ENCODE assay signal across 1 cellular context in genomic region chr20:41476013-41476441, GRCh38.
TF ChIP-seq lines count a peak whose summit lies in the region.

No MANE protein-coding gene starts in this region.

TF ChIP-seq in WTC11, 78 proteins besides CTCF, POLR2A, EP300 and RAD21 (continued from another document):
- TF ChIP-seq ZNF425 (CRISPR knock-in tag; conservative IDR thresholded peaks at IDR 0.05) (no peak), PRDM15 (CRISPR knock-in tag; IDR thresholded peaks at IDR 0.05) (no peak)
